In genomic region chr22:47165338-47165931, GRCh38 we compare ENCODE assay signal across 1 cellular context.
TF ChIP-seq lines count a peak whose summit lies in the region.

No MANE protein-coding gene starts in this region.

TF ChIP-seq in endothelial cell of umbilical vein, 7 proteins besides CTCF, POLR2A, EP300 and RAD21:
- TF ChIP-seq FOS (IDR thresholded peaks at IDR 0.05; ENCODE audit: borderline replicate concordance, insufficient read depth, low read length) (no peak), EZH2 (IDR thresholded peaks at IDR 0.05; ENCODE audit: borderline replicate concordance, low read depth, low read length, severe bottlenecking) (no peak), MAX (IDR thresholded peaks at IDR 0.05; ENCODE audit: insufficient read depth, insufficient read length) (no peak), POLR2AphosphoS5 (IDR thresholded peaks at IDR 0.05; ENCODE audit: insufficient read depth, low read depth, low read length) (no peak), GATA2 (IDR thresholded peaks at IDR 0.05; ENCODE audit: insufficient read depth, insufficient read length, low read depth, low read length) (no peak), MYC (IDR thresholded peaks at IDR 0.05; ENCODE audit: low read depth, low read length) (no peak), JUN (IDR thresholded peaks at IDR 0.05; ENCODE audit: borderline replicate concordance, insufficient read depth, insufficient read length, low read depth) (no peak)
